In genomic region chr18:24818069-24818395, GRCh38 we compare ENCODE assay signal across 1 cellular context.
TF ChIP-seq lines count a peak whose summit lies in the region.

No MANE protein-coding gene starts in this region.

TF ChIP-seq in WTC11, 78 proteins besides CTCF, POLR2A, EP300 and RAD21 (continued from another document):
- TF ChIP-seq ZNF532 (CRISPR knock-in tag; IDR thresholded peaks at IDR 0.05; ENCODE audit: borderline replicate concordance) (no peak), AFF4 (CRISPR knock-in tag; IDR thresholded peaks at IDR 0.05; ENCODE audit: borderline replicate concordance) (no peak), CREB1 (CRISPR knock-in tag; IDR thresholded peaks at IDR 0.05) (no peak), PRRX2 (CRISPR knock-in tag; IDR thresholded peaks at IDR 0.05) (no peak), GRHL2 (CRISPR knock-in tag; IDR thresholded peaks at IDR 0.05; ENCODE audit: insufficient replicate concordance, severe bottlenecking) (no peak), ZNF671 (CRISPR knock-in tag; IDR thresholded peaks at IDR 0.05) (no peak), ATF2 (CRISPR knock-in tag; IDR thresholded peaks at IDR 0.05; ENCODE audit: borderline replicate concordance, low read depth) (no peak), CBFB (CRISPR knock-in tag; IDR thresholded peaks at IDR 0.05; ENCODE audit: low read depth) (no peak), ZNF423 (CRISPR knock-in tag; IDR thresholded peaks at IDR 0.05) (no peak)
